Comparison of ENCODE assay signal across 16 cellular contexts in genomic region chr5:54296386-54296785, GRCh38. TPM values are rescaled to one million over a fixed set of nuclear protein-coding genes. Genes with fewer than 3 reads are reported as not detected.
DNase-seq lines count a peak whose midpoint lies in the region; ATAC-seq and TF ChIP-seq lines count a peak whose summit lies in the region.
"Had no signal": no experiment of that assay in that cellular context is flagged by ENCODE, and none has a peak within 500 bp of the region (broad histone marks: within the 10 kb centered on the region; RNA-seq: fewer than 3 reads in every experiment).

No MANE protein-coding gene starts in this region.

- ATAC-seq in natural killer cell treated with Interleukin-12 subunit alpha and Interleukin-12 subunit beta and Interleukin-15 and Interleukin-18, amount 100 ng/mL, for 72 hours: peak; percentile 27 to 40
- ATAC-seq in HG03196 (IDR thresholded peaks at IDR 0.05; ENCODE audit: unreplicated experiment) (no peak), HG02678 (IDR thresholded peaks at IDR 0.05; ENCODE audit: unreplicated experiment) (no peak)

- H3K4me3 ChIP-seq in lower leg skin (ENCODE audit: low read depth, poor library complexity, severe bottlenecking) (no peak overlapping the region), neural progenitor cell (no peak overlapping the region)
- H3K4me3 ChIP-seq: Peyer's patch had no signal

- no peak overlapping the region for H3K4me3 Mint-ChIP-seq in dendritic cell treated with granulocyte-macrophage colony-stimulating factor and Interleukin-4, amounts not matched to agents 40 ng/mL and 50 ng/mL, for 4 days
- H3K4me3 Mint-ChIP-seq in natural killer cell treated with Interleukin-12 subunit alpha and Interleukin-12 subunit beta and Interleukin-15 and Interleukin-18, amount 100 ng/mL, for 72 hours: no peak overlapping the region
- H3K4me3 Mint-ChIP-seq in neural progenitor cell: no peak overlapping the region
- H3K4me3 Mint-ChIP-seq: T-helper 2 cell treated with Interferon-gamma antibody and Interleukin-4, amounts not matched to agents 5 μg/mL and 100 μg/mL, for 36 hours had no signal

- intact Hi-C loops in dendritic cell treated with granulocyte-macrophage colony-stimulating factor and Interleukin-4, amounts not matched to agents 40 ng/mL and 50 ng/mL, for 4 days (cut with micrococcal nuclease): no loop called here
- intact Hi-C loops in lower leg skin (cut with DNase I; ENCODE audit: low total_unique reads): no loop called here

- DNase-seq in DMS53 treated with DMSO at 0.1 percent for 48 hours (lab: John Stamatoyannopoulos, UW; ENCODE audit: unreplicated experiment): peak; percentile 75
- peak; percentile 30 for DNase-seq in NCI-H2196 (lab: John Stamatoyannopoulos, UW; ENCODE audit: unreplicated experiment)
- no peak for DNase-seq in natural killer cell treated with Interleukin-12 subunit alpha and Interleukin-12 subunit beta and Interleukin-15 and Interleukin-18, amount 100 ng/mL, for 72 hours (ENCODE audit: low spot score)
- no peak for DNase-seq in lower leg skin (ENCODE audit: low spot score in 2 of 2)
- no peak for DNase-seq in neural progenitor cell (ENCODE audit: low spot score)
- DNase-seq: hippocampal formation; NCI-H1694 treated with DMSO at 0.1 percent for 48 hours; Peyer's patch; stimulated activated CD4-positive, alpha-beta T cell treated with anti-CD3 and anti-CD28 coated beads, Interleukin-4, amount 100 ng/mL, for 24 hours; stimulated activated naive CD4-positive, alpha-beta T cell had no signal

- 49 to 57% methylated on average over 1 to 2 of the region's 2 CpGs for WGBS in lower leg skin, 2 donors

- H4K20me1 ChIP-seq in neural progenitor cell (ENCODE audit: low read depth): no peaks in the 10 kb centered on the region

- H3K27ac Mint-ChIP-seq in dendritic cell treated with granulocyte-macrophage colony-stimulating factor and Interleukin-4, amounts not matched to agents 40 ng/mL and 50 ng/mL, for 4 days: peak overlapping the region; percentile 54
- no peak overlapping the region for H3K27ac Mint-ChIP-seq in natural killer cell treated with Interleukin-12 subunit alpha and Interleukin-12 subunit beta and Interleukin-15 and Interleukin-18, amount 100 ng/mL, for 72 hours
- no peak overlapping the region for H3K27ac Mint-ChIP-seq in neural progenitor cell
- H3K27ac Mint-ChIP-seq: progenitor cell of endocrine pancreas; T-helper 2 cell treated with Interferon-gamma antibody and Interleukin-4, amounts not matched to agents 5 μg/mL and 100 μg/mL, for 36 hours had no signal

- TF ChIP-seq CTCF in lower leg skin (IDR thresholded peaks at IDR 0.05) (no peak), neural progenitor cell (IDR thresholded peaks at IDR 0.05) (no peak)

- H3K4me1 Mint-ChIP-seq in dendritic cell treated with granulocyte-macrophage colony-stimulating factor and Interleukin-4, amounts not matched to agents 40 ng/mL and 50 ng/mL, for 4 days (ENCODE audit: low read depth): peaks cover 74% of the 10 kb centered on the region
- H3K4me1 Mint-ChIP-seq in natural killer cell treated with Interleukin-12 subunit alpha and Interleukin-12 subunit beta and Interleukin-15 and Interleukin-18, amount 100 ng/mL, for 72 hours (ENCODE audit: low read depth in 2 of 2): peaks cover 48 to 49% of the 10 kb centered on the region in 2 donors
- peaks cover 2% of the 10 kb centered on the region for H3K4me1 Mint-ChIP-seq in neural progenitor cell

- H3K4me1 ChIP-seq in neural progenitor cell: peaks cover 6% of the 10 kb centered on the region

- H3K36me3 Mint-ChIP-seq in dendritic cell treated with granulocyte-macrophage colony-stimulating factor and Interleukin-4, amounts not matched to agents 40 ng/mL and 50 ng/mL, for 4 days (ENCODE audit: low read depth): peaks cover 8% of the 10 kb centered on the region
- no peaks in the 10 kb centered on the region for H3K36me3 Mint-ChIP-seq in natural killer cell treated with Interleukin-12 subunit alpha and Interleukin-12 subunit beta and Interleukin-15 and Interleukin-18, amount 100 ng/mL, for 72 hours
- H3K36me3 Mint-ChIP-seq in neural progenitor cell: no peaks in the 10 kb centered on the region

- H3K79me2 ChIP-seq in neural progenitor cell (ENCODE audit: low read depth): peaks cover 32% of the 10 kb centered on the region

- no peaks in the 10 kb centered on the region for H3K36me3 ChIP-seq in neural progenitor cell
- H3K36me3 ChIP-seq: Peyer's patch had no signal

- no peaks in the 10 kb centered on the region for H3K9me3 ChIP-seq in neural progenitor cell (ENCODE audit: low read depth)
- H3K9me3 ChIP-seq: Peyer's patch had no signal

- H3K9ac ChIP-seq in neural progenitor cell: no peak overlapping the region

- H2AFZ ChIP-seq in neural progenitor cell (replicated peaks): no peak overlapping the region

- H3K9me3 Mint-ChIP-seq in dendritic cell treated with granulocyte-macrophage colony-stimulating factor and Interleukin-4, amounts not matched to agents 40 ng/mL and 50 ng/mL, for 4 days: no peaks in the 10 kb centered on the region
- no peaks in the 10 kb centered on the region for H3K9me3 Mint-ChIP-seq in natural killer cell treated with Interleukin-12 subunit alpha and Interleukin-12 subunit beta and Interleukin-15 and Interleukin-18, amount 100 ng/mL, for 72 hours
- H3K9me3 Mint-ChIP-seq in neural progenitor cell: no peaks in the 10 kb centered on the region
- H3K9me3 Mint-ChIP-seq: T-helper 2 cell treated with Interferon-gamma antibody and Interleukin-4, amounts not matched to agents 5 μg/mL and 100 μg/mL, for 36 hours had no signal

- no peaks in the 10 kb centered on the region for H3K27me3 ChIP-seq in neural progenitor cell
- H3K27me3 ChIP-seq: Peyer's patch had no signal

- H3F3A ChIP-seq in neural progenitor cell (ENCODE audit: low read depth): no peaks in the 10 kb centered on the region

- no peak overlapping the region for H3K27ac ChIP-seq in neural progenitor cell
- H3K27ac ChIP-seq: epithelial cell of prostate had no signal

- no peaks in the 10 kb centered on the region for H3K27me3 Mint-ChIP-seq in dendritic cell treated with granulocyte-macrophage colony-stimulating factor and Interleukin-4, amounts not matched to agents 40 ng/mL and 50 ng/mL, for 4 days
- no peaks in the 10 kb centered on the region for H3K27me3 Mint-ChIP-seq in natural killer cell treated with Interleukin-12 subunit alpha and Interleukin-12 subunit beta and Interleukin-15 and Interleukin-18, amount 100 ng/mL, for 72 hours
- H3K27me3 Mint-ChIP-seq in neural progenitor cell (ENCODE audit: insufficient read depth, low read depth): no peaks in the 10 kb centered on the region
- H3K27me3 Mint-ChIP-seq: progenitor cell of endocrine pancreas had no signal

- H3K4me2 ChIP-seq in neural progenitor cell: no peak overlapping the region

- TF ChIP-seq POLR2A in lower leg skin (IDR thresholded peaks at IDR 0.05): no peak

RNA-seq across cellular contexts. Expression of gene ARL15, which starts 14.0 kb away (rescaled TPM):
- 10 to 100 TPM; 12.0 to 13.0 TPM for total RNA-seq in natural killer cell treated with Interleukin-12 subunit alpha and Interleukin-12 subunit beta and Interleukin-15 and Interleukin-18, amount 100 ng/mL, for 72 hours
- total RNA-seq in lower leg skin: 10 to 100 TPM; 16.6 to 48.8 (median 32.3) TPM
- 33.0 and 39.1 TPM in 2 replicates for total RNA-seq in neural progenitor cell (ENCODE audit: low replicate concordance)

Comparison
In these comparisons a context has a peak if more than half of its experiments do, and no peak if none do; other contexts are left out.
1. DNase-seq: peak in DMS53 treated with DMSO at 0.1 percent for 48 hours (single experiment) and NCI-H2196 (single experiment); none in natural killer cell treated with Interleukin-12 subunit alpha and Interleukin-12 subunit beta and Interleukin-15 and Interleukin-18, amount 100 ng/mL, for 72 hours (single experiment), lower leg skin (0 of 2) and neural progenitor cell (single experiment).
2. ATAC-seq: peak in natural killer cell treated with Interleukin-12 subunit alpha and Interleukin-12 subunit beta and Interleukin-15 and Interleukin-18, amount 100 ng/mL, for 72 hours (2 of 2); none in HG03196 (single experiment) and HG02678 (single experiment).